Comparison of ENCODE assay signal across 14 cellular contexts in the genomic region with DNA sequence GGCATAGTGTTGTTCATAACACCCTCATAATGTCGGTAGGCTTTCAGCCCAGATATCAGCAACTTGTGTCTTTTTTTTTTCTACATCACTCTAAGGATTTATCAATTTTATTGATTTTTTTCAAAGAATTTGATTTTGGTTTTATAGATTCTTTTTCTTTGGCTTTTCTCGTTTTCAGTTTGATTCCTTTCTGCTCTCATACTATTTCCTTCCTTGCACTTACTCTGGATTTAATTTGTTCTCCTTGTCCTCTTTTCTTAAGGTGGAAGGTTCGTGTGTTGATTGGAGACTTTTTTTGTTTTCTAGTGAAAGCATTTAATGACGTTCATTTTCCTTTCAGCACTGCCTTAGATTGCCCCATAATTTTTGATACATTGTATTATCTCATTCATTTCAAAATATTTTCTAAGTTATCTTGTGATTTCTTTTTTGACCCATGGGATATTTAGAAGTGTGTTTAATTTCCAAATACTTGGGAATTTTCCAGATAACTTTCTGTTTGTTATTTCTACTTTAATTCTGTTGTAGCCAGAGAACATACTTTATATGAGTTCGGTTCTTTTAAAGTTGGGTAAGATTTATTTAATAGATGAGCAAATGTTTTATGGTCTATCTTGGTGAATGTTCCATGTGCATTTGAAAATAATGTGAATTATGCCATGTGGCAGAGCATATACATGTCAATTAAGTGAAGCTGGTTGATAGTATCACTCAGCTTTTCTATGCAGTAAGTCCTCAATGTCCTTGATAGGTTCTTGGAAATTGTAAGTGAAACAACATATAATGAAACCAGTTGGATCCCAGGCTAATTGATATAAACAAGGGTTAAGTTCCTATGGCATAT.
DNase-seq lines count a peak whose midpoint lies in the region; ATAC-seq lines count a peak whose summit lies in the region.
"Had no signal": no experiment of that assay in that cellular context is flagged by ENCODE, and none has a peak within 500 bp of the region (broad histone marks: within the 10 kb centered on the region; RNA-seq: fewer than 3 reads in every experiment).

No MANE protein-coding gene starts in this region.

- peak; percentile 5 to 15 for ATAC-seq in activated T-cell treated with anti-CD3 and anti-CD28 coated beads, Interleukin-2, amount 50 U/mL, for 4 hours
- peak; percentile 3 for ATAC-seq in activated T-helper 17 cell treated with anti-CD3 and anti-CD28 coated beads, Interleukin-2, amount 50 U/mL, for 72 hours (replicated peaks)
- no peak for ATAC-seq in activated naive CD8-positive, alpha-beta T cell treated with anti-CD3 and anti-CD28 coated beads, Interleukin-2, amount 50 U/mL, for 24 hours
- no peak for ATAC-seq in naive thymus-derived CD8-positive, alpha-beta T cell
- ATAC-seq in HG02852 (IDR thresholded peaks at IDR 0.05; ENCODE audit: unreplicated experiment), result no peak

- peaks cover 13% of the 10 kb centered on the region for H3K9me3 Mint-ChIP-seq in activated T-cell treated with anti-CD3 and anti-CD28 coated beads, Interleukin-2, amount 50 U/mL, for 4 hours
- H3K9me3 Mint-ChIP-seq in activated T-helper 17 cell treated with anti-CD3 and anti-CD28 coated beads, Interleukin-2, amount 50 U/mL, for 72 hours, result no peaks in the 10 kb centered on the region
- H3K9me3 Mint-ChIP-seq in activated naive CD8-positive, alpha-beta T cell treated with anti-CD3 and anti-CD28 coated beads, Interleukin-2, amount 50 U/mL, for 24 hours, result peaks cover 17% of the 10 kb centered on the region
- H3K9me3 Mint-ChIP-seq in naive thymus-derived CD8-positive, alpha-beta T cell, result peaks cover 0 to 9% (median 4%) of the 10 kb centered on the region in 9 donors

- H3K27me3 Mint-ChIP-seq in activated T-cell treated with anti-CD3 and anti-CD28 coated beads, Interleukin-2, amount 50 U/mL, for 4 hours (ENCODE audit: low read depth), result no peaks in the 10 kb centered on the region
- H3K27me3 Mint-ChIP-seq in activated T-helper 17 cell treated with anti-CD3 and anti-CD28 coated beads, Interleukin-2, amount 50 U/mL, for 72 hours, result no peaks in the 10 kb centered on the region
- H3K27me3 Mint-ChIP-seq in activated naive CD8-positive, alpha-beta T cell treated with anti-CD3 and anti-CD28 coated beads, Interleukin-2, amount 50 U/mL, for 24 hours, result no peaks in the 10 kb centered on the region
- H3K27me3 Mint-ChIP-seq in naive thymus-derived CD8-positive, alpha-beta T cell, result no peaks in the 10 kb centered on the region

- no peak for DNase-seq in activated T-cell treated with anti-CD3 and anti-CD28 coated beads, Interleukin-2, amount 50 U/mL, for 4 hours
- DNase-seq in activated T-cell treated with anti-CD3 and anti-CD28 coated beads, Interleukin-2, amount 50 U/mL, for 48 hours, result no peak
- DNase-seq in activated naive CD8-positive, alpha-beta T cell treated with anti-CD3 and anti-CD28 coated beads, Interleukin-2, amount 50 U/mL, for 24 hours, result no peak
- no peak for DNase-seq in naive thymus-derived CD8-positive, alpha-beta T cell
- DNase-seq in NCI-H748 treated with DMSO at 0.1 percent for 48 hours (lab: John Stamatoyannopoulos, UW), result no peak
- DNase-seq: AML-193, Caco-2, Karpas-422, MM.1S, NCI-H1105, NCI-H187, NCI-H82 had no signal

- peak overlapping the region; percentile 4 for H3K27ac Mint-ChIP-seq in activated T-helper 17 cell treated with anti-CD3 and anti-CD28 coated beads, Interleukin-2, amount 50 U/mL, for 72 hours
- H3K27ac Mint-ChIP-seq in activated naive CD8-positive, alpha-beta T cell treated with anti-CD3 and anti-CD28 coated beads, Interleukin-2, amount 50 U/mL, for 24 hours, result peak overlapping the region; percentile 69
- H3K27ac Mint-ChIP-seq in naive thymus-derived CD8-positive, alpha-beta T cell, result peak overlapping the region in 5 of 10 donors; percentile 1 to 86 (median 69)

- no peak overlapping the region for H3K4me3 Mint-ChIP-seq in activated T-cell treated with anti-CD3 and anti-CD28 coated beads, Interleukin-2, amount 50 U/mL, for 4 hours
- H3K4me3 Mint-ChIP-seq in activated T-helper 17 cell treated with anti-CD3 and anti-CD28 coated beads, Interleukin-2, amount 50 U/mL, for 72 hours, result peak overlapping the region; percentile 6
- no peak overlapping the region for H3K4me3 Mint-ChIP-seq in activated naive CD8-positive, alpha-beta T cell treated with anti-CD3 and anti-CD28 coated beads, Interleukin-2, amount 50 U/mL, for 24 hours
- H3K4me3 Mint-ChIP-seq in naive thymus-derived CD8-positive, alpha-beta T cell, result peak overlapping the region in 7 of 10 donors; percentile 44 to 84 (median 66)

- no peaks in the 10 kb centered on the region for H3K36me3 Mint-ChIP-seq in activated T-cell treated with anti-CD3 and anti-CD28 coated beads, Interleukin-2, amount 50 U/mL, for 4 hours (ENCODE audit: insufficient read depth)
- no peaks in the 10 kb centered on the region for H3K36me3 Mint-ChIP-seq in activated T-helper 17 cell treated with anti-CD3 and anti-CD28 coated beads, Interleukin-2, amount 50 U/mL, for 72 hours (ENCODE audit: low read depth)
- H3K36me3 Mint-ChIP-seq in activated naive CD8-positive, alpha-beta T cell treated with anti-CD3 and anti-CD28 coated beads, Interleukin-2, amount 50 U/mL, for 24 hours (ENCODE audit: low read depth), result no peaks in the 10 kb centered on the region
- H3K36me3 Mint-ChIP-seq in naive thymus-derived CD8-positive, alpha-beta T cell, result peaks cover 0 to 4% (median 0%) of the 10 kb centered on the region in 3 donors

- POLR2A ChIA-PET in naive thymus-derived CD8-positive, alpha-beta T cell (lab: Charles Lee), result interaction anchor here (0.9 to 1.2 kb wide), 3 partner anchors 9 to 19 kb away, joined by 3 read pairs; no protein-coding TSS in a partner anchor

- peaks cover 14% of the 10 kb centered on the region for H3K4me1 Mint-ChIP-seq in activated T-cell treated with anti-CD3 and anti-CD28 coated beads, Interleukin-2, amount 50 U/mL, for 4 hours (ENCODE audit: low read depth)
- peaks cover 5% of the 10 kb centered on the region for H3K4me1 Mint-ChIP-seq in activated T-helper 17 cell treated with anti-CD3 and anti-CD28 coated beads, Interleukin-2, amount 50 U/mL, for 72 hours
- H3K4me1 Mint-ChIP-seq in activated naive CD8-positive, alpha-beta T cell treated with anti-CD3 and anti-CD28 coated beads, Interleukin-2, amount 50 U/mL, for 24 hours, result peaks cover 23% of the 10 kb centered on the region
- H3K4me1 Mint-ChIP-seq in naive thymus-derived CD8-positive, alpha-beta T cell, result peaks cover 6 to 15% (median 13%) of the 10 kb centered on the region in 4 donors

Comparison
In these comparisons a context has a peak if more than half of its experiments do, and no peak if none do; other contexts are left out.
1. ATAC-seq: peak in activated T-cell treated with anti-CD3 and anti-CD28 coated beads, Interleukin-2, amount 50 U/mL, for 4 hours (2 of 2) and activated T-helper 17 cell treated with anti-CD3 and anti-CD28 coated beads, Interleukin-2, amount 50 U/mL, for 72 hours (single experiment); none in activated naive CD8-positive, alpha-beta T cell treated with anti-CD3 and anti-CD28 coated beads, Interleukin-2, amount 50 U/mL, for 24 hours (single experiment), naive thymus-derived CD8-positive, alpha-beta T cell (0 of 2) and HG02852 (single experiment).
2. H3K4me3 Mint-ChIP-seq: peak in activated T-helper 17 cell treated with anti-CD3 and anti-CD28 coated beads, Interleukin-2, amount 50 U/mL, for 72 hours (single experiment) and naive thymus-derived CD8-positive, alpha-beta T cell (7 of 10); none in activated T-cell treated with anti-CD3 and anti-CD28 coated beads, Interleukin-2, amount 50 U/mL, for 4 hours (single experiment) and activated naive CD8-positive, alpha-beta T cell treated with anti-CD3 and anti-CD28 coated beads, Interleukin-2, amount 50 U/mL, for 24 hours (single experiment).